Comparison of ENCODE assay signal across 9 cellular contexts in genomic region chr15:88450125-88450798, GRCh38. TPM values are rescaled to one million over a fixed set of nuclear protein-coding genes. Genes with fewer than 3 reads are reported as not detected.
DNase-seq lines count a peak whose midpoint lies in the region; ATAC-seq and TF ChIP-seq lines count a peak whose summit lies in the region.
"Had no signal": no experiment of that assay in that cellular context is flagged by ENCODE, and none has a peak within 500 bp of the region (broad histone marks: within the 10 kb centered on the region; RNA-seq: fewer than 3 reads in every experiment).

No MANE protein-coding gene starts in this region.

- no peaks in the 10 kb centered on the region for H3F3A ChIP-seq in PC-9 (ENCODE audit: insufficient read depth, low read depth)

- H3K9me2 ChIP-seq in PC-9 (ENCODE audit: insufficient read depth): no peaks in the 10 kb centered on the region

- POLR2A ChIA-PET in PC-9 (lab: Charles Lee; ENCODE audit: unreplicated experiment): no interaction called here

- H3K4me2 ChIP-seq in PC-9: no peak overlapping the region

- peaks cover 4% of the 10 kb centered on the region for H3K4me1 Mint-ChIP-seq in activated T-helper 17 cell treated with anti-CD3 and anti-CD28 coated beads, Interleukin-2, amount 50 U/mL, for 72 hours
- H3K4me1 Mint-ChIP-seq in glutamatergic neuron (ENCODE audit: low read depth, unreplicated experiment): peaks cover 4% of the 10 kb centered on the region

- no peak for TF ChIP-seq POLR2A in prostate gland (IDR thresholded peaks at IDR 0.05)

- peak; percentile 88 for TF ChIP-seq CTCF in PC-9 (conservative IDR thresholded peaks at IDR 0.05)
- peak; percentile 95 for TF ChIP-seq CTCF in glutamatergic neuron (IDR thresholded peaks at IDR 0.05; ENCODE audit: partially characterized antibody, unreplicated experiment)
- TF ChIP-seq CTCF in prostate gland (IDR thresholded peaks at IDR 0.05): peak in 3 of 4 experiments; percentile 46 to 67 (median 63)

- H3K4me1 ChIP-seq in PC-9 (replicated peaks; ENCODE audit: insufficient read depth) (no peaks in the 10 kb centered on the region), prostate gland (replicated peaks) (no peaks in the 10 kb centered on the region)

- H3K4me3 ChIP-seq in PC-9 (no peak overlapping the region), prostate gland (no peak overlapping the region)
- H3K4me3 ChIP-seq: ovary had no signal

- peaks cover 11% of the 10 kb centered on the region for H3K27me3 Mint-ChIP-seq in activated T-helper 17 cell treated with anti-CD3 and anti-CD28 coated beads, Interleukin-2, amount 50 U/mL, for 72 hours
- peaks cover 5% of the 10 kb centered on the region for H3K27me3 Mint-ChIP-seq in glutamatergic neuron (ENCODE audit: unreplicated experiment)

- no peak overlapping the region for H3K27ac Mint-ChIP-seq in activated T-helper 17 cell treated with anti-CD3 and anti-CD28 coated beads, Interleukin-2, amount 50 U/mL, for 72 hours
- no peak overlapping the region for H3K27ac Mint-ChIP-seq in glutamatergic neuron (ENCODE audit: unreplicated experiment)

- H3K9me3 ChIP-seq in PC-9 (ENCODE audit: insufficient read depth, low read depth) (no peaks in the 10 kb centered on the region), prostate gland (no peaks in the 10 kb centered on the region)
- H3K9me3 ChIP-seq: ovary had no signal

- H3K27me3 ChIP-seq in PC-9 (ENCODE audit: insufficient read depth, low read depth) (peaks cover 11% of the 10 kb centered on the region; the same call in 1 of the 2 replicates), prostate gland (replicated peaks; ENCODE audit: insufficient read depth) (no peaks in the 10 kb centered on the region)
- H3K27me3 ChIP-seq: ovary had no signal

- DNase-seq in Right ventricle myocardium inferior (ENCODE audit: missing footprints): no peak
- DNase-seq in cardiac septum (ENCODE audit: low spot score): no peak
- DNase-seq in HK-2 (ENCODE audit: unreplicated experiment): peak; percentile 77
- peak in 1 of 2 experiments; percentile 56 for DNase-seq in PC-9
- DNase-seq in glutamatergic neuron: peak; percentile 93
- DNase-seq in prostate gland (ENCODE audit: low spot score): peak; percentile 27

- H3K27ac ChIP-seq in PC-9 (no peak overlapping the region), prostate gland (no peak overlapping the region)
- H3K27ac ChIP-seq: ovary had no signal

- BruUV-seq in PC-9 (replicated peaks; lab: Mats Ljungman, UMichigan): no TSS peak

- no peak overlapping the region for H2AFZ ChIP-seq in PC-9

- CTCF ChIA-PET in PC-9 (lab: Charles Lee): no interaction called here

- no peak overlapping the region for H3K4me3 Mint-ChIP-seq in activated T-helper 17 cell treated with anti-CD3 and anti-CD28 coated beads, Interleukin-2, amount 50 U/mL, for 72 hours
- H3K4me3 Mint-ChIP-seq in glutamatergic neuron (ENCODE audit: unreplicated experiment): no peak overlapping the region

- ATAC-seq in Right ventricle myocardium inferior (peak; percentile 37), GM18498 (IDR thresholded peaks at IDR 0.05; ENCODE audit: unreplicated experiment) (no peak)
- ATAC-seq in activated T-helper 17 cell treated with anti-CD3 and anti-CD28 coated beads, Interleukin-2, amount 50 U/mL, for 72 hours (replicated peaks): peak; percentile 59

- no peaks in the 10 kb centered on the region for H3K79me2 ChIP-seq in PC-9 (ENCODE audit: low read depth)

- H3K9me3 Mint-ChIP-seq in activated T-helper 17 cell treated with anti-CD3 and anti-CD28 coated beads, Interleukin-2, amount 50 U/mL, for 72 hours: no peaks in the 10 kb centered on the region
- H3K9me3 Mint-ChIP-seq in glutamatergic neuron (ENCODE audit: unreplicated experiment): peaks cover 8% of the 10 kb centered on the region

- intact Hi-C loops in Right ventricle myocardium inferior (cut with DNase I) (loop anchor here (5.0 kb wide), 1 partner anchor 188 kb away; no protein-coding TSS in a partner anchor), cardiac septum (cut with DNase I) (no loop called here), PC-9 (cut with micrococcal nuclease; ENCODE audit: unreplicated experiment) (loop anchor here (1.0 to 10.0 kb wide), 2 partner anchors 205 to 1826 kb away; no protein-coding TSS in a partner anchor), prostate gland (cut with DNase I) (no loop called here)

- H4K20me1 ChIP-seq in PC-9 (ENCODE audit: insufficient read depth): no peaks in the 10 kb centered on the region

- 5% methylated on average over 12 of the region's 12 CpGs for WGBS in prostate gland

- no peaks in the 10 kb centered on the region for H3K36me3 Mint-ChIP-seq in activated T-helper 17 cell treated with anti-CD3 and anti-CD28 coated beads, Interleukin-2, amount 50 U/mL, for 72 hours (ENCODE audit: low read depth)
- peaks cover 5% of the 10 kb centered on the region for H3K36me3 Mint-ChIP-seq in glutamatergic neuron (ENCODE audit: unreplicated experiment)

- H3K36me3 ChIP-seq in PC-9 (ENCODE audit: low read depth) (no peaks in the 10 kb centered on the region), prostate gland (no peaks in the 10 kb centered on the region)
- H3K36me3 ChIP-seq: ovary had no signal

RNA-seq across cellular contexts. Expression of gene MRPL46, which starts 16.9 kb away (rescaled TPM):
- 66.9 TPM for total RNA-seq in Right ventricle myocardium inferior
- 57.8 TPM for total RNA-seq in cardiac septum
- total RNA-seq in PC-9 (2021): 25.7 and 32.7 TPM in 2 replicates
- total RNA-seq in activated T-helper 17 cell treated with anti-CD3 and anti-CD28 coated beads, Interleukin-2, amount 50 U/mL, for 72 hours: 10 to 100 TPM; 26.4 to 34.3 TPM
- total RNA-seq in glutamatergic neuron (ENCODE audit: unreplicated experiment): 19.3 TPM
- 10 to 100 TPM; 20.4 to 32.0 TPM for total RNA-seq in prostate gland

RNA-seq across cellular contexts. Expression of gene MRPS11, which starts 17.2 kb away (rescaled TPM):
- total RNA-seq in Right ventricle myocardium inferior (75.2 TPM), cardiac septum (50.6 TPM), PC-9 (2021) (38.1 and 57.2 TPM in 2 replicates), glutamatergic neuron (ENCODE audit: unreplicated experiment) (58.9 TPM), prostate gland (10 to 100 TPM; 35.7 to 36.4 TPM)
- 10 to 100 TPM; 44.4 to 75.0 TPM for total RNA-seq in activated T-helper 17 cell treated with anti-CD3 and anti-CD28 coated beads, Interleukin-2, amount 50 U/mL, for 72 hours

Comparison
In these comparisons a context has a peak if more than half of its experiments do, and no peak if none do; other contexts are left out.
1. intact Hi-C loops: an anchor here in Right ventricle myocardium inferior (5.0 kb wide) and PC-9 (1.0 to 10.0 kb wide); none called in cardiac septum and prostate gland.
2. DNase-seq: peak in HK-2 (single experiment), glutamatergic neuron (single experiment) and prostate gland (single experiment); none in Right ventricle myocardium inferior (single experiment) and cardiac septum (single experiment).
3. Peak in every context shown above with its lines, with median percentiles within 50 percentile points of each other: CTCF ChIP-seq.